Comparison of ENCODE assay signal across 1 cellular context in the genomic region with DNA sequence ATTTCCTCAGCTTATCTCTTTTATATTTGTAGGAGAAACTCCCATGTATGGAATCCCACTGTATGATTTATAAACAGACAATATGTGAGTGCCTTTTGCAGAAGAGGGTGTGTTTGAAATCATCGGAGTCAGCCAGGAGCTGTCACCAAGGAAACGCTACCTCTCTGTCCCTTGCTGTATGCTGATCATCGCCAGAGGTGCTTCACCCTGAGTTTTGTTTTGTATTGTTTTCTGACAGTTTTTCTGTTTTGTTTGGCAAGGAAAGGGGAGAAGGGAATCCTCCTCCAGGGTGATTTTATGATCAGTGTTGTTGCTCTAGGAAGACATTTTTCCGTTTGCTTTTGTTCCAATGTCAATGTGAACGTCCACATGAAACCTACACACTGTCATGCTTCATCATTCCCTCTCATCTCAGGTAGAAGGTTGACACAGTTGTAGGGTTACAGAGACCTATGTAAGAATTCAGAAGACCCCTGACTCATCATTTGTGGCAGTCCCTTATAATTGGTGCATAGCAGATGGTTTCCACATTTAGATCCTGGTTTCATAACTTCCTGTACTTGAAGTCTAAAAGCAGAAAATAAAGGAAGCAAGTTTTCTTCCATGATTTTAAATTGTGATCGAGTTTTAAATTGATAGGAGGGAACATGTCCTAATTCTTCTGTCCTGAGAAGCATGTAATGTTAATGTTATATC.
TF ChIP-seq lines count a peak whose summit lies in the region.

No MANE protein-coding gene starts in this region.

TF ChIP-seq in A549, 52 proteins besides CTCF, POLR2A, EP300 and RAD21 (continued from another document):
- TF ChIP-seq, protein P1, sequence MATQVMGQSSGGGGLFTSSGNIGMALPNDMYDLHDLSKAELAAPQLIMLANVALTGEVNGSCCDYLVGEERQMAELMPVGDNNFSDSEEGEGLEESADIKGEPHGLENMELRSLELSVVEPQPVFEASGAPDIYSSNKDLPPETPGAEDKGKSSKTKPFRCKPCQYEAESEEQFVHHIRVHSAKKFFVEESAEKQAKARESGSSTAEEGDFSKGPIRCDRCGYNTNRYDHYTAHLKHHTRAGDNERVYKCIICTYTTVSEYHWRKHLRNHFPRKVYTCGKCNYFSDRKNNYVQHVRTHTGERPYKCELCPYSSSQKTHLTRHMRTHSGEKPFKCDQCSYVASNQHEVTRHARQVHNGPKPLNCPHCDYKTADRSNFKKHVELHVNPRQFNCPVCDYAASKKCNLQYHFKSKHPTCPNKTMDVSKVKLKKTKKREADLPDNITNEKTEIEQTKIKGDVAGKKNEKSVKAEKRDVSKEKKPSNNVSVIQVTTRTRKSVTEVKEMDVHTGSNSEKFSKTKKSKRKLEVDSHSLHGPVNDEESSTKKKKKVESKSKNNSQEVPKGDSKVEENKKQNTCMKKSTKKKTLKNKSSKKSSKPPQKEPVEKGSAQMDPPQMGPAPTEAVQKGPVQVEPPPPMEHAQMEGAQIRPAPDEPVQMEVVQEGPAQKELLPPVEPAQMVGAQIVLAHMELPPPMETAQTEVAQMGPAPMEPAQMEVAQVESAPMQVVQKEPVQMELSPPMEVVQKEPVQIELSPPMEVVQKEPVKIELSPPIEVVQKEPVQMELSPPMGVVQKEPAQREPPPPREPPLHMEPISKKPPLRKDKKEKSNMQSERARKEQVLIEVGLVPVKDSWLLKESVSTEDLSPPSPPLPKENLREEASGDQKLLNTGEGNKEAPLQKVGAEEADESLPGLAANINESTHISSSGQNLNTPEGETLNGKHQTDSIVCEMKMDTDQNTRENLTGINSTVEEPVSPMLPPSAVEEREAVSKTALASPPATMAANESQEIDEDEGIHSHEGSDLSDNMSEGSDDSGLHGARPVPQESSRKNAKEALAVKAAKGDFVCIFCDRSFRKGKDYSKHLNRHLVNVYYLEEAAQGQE (IDR thresholded peaks at IDR 0.05), result no peak
